In the genomic region with DNA sequence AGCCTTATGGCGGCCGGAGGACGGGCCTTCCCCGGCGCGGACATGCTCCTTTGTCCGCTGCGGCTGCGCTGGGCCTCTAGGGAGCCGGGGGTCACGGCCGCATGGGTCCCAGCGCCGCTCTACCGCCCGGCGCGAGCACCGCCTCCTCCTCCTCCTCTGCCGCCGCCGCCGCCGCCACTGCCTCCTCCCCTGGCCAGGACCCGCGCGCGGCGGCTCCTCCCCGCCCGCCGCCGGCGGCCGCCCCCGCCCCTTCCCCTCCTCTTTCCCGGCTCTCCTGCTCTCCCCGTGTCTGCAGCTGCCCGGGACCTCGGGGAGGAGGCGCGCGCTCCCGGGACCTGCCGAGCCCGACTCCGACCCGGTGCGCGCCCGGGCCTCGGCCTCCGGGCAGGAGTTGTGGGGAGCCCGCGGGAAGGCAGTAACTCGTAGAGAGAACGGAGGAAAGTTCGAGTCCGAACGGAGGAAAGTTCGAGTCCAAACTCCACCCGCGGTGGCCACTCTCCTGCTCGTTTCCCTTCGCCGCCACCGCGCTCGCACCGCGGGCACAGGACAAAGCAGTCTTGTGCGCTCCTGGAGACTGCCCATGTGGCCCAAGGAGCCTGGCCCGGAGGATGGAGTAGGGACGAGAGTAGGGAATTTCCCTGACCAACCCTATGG, we compare ENCODE assay signal across 1 cellular context.
TF ChIP-seq lines count a peak whose summit lies in the region.

A gene with protein sequence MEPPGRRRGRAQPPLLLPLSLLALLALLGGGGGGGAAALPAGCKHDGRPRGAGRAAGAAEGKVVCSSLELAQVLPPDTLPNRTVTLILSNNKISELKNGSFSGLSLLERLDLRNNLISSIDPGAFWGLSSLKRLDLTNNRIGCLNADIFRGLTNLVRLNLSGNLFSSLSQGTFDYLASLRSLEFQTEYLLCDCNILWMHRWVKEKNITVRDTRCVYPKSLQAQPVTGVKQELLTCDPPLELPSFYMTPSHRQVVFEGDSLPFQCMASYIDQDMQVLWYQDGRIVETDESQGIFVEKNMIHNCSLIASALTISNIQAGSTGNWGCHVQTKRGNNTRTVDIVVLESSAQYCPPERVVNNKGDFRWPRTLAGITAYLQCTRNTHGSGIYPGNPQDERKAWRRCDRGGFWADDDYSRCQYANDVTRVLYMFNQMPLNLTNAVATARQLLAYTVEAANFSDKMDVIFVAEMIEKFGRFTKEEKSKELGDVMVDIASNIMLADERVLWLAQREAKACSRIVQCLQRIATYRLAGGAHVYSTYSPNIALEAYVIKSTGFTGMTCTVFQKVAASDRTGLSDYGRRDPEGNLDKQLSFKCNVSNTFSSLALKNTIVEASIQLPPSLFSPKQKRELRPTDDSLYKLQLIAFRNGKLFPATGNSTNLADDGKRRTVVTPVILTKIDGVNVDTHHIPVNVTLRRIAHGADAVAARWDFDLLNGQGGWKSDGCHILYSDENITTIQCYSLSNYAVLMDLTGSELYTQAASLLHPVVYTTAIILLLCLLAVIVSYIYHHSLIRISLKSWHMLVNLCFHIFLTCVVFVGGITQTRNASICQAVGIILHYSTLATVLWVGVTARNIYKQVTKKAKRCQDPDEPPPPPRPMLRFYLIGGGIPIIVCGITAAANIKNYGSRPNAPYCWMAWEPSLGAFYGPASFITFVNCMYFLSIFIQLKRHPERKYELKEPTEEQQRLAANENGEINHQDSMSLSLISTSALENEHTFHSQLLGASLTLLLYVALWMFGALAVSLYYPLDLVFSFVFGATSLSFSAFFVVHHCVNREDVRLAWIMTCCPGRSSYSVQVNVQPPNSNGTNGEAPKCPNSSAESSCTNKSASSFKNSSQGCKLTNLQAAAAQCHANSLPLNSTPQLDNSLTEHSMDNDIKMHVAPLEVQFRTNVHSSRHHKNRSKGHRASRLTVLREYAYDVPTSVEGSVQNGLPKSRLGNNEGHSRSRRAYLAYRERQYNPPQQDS (N-terminal part only) (minus strand): TSS at position 179 of the 654 bp plus-strand sequence. CDS start 282 bp downstream, outside the sequence.

TF ChIP-seq in HepG2, 621 proteins besides CTCF, POLR2A, EP300 and RAD21 (continued from another document and continues in another):
- TF ChIP-seq, protein P1, sequence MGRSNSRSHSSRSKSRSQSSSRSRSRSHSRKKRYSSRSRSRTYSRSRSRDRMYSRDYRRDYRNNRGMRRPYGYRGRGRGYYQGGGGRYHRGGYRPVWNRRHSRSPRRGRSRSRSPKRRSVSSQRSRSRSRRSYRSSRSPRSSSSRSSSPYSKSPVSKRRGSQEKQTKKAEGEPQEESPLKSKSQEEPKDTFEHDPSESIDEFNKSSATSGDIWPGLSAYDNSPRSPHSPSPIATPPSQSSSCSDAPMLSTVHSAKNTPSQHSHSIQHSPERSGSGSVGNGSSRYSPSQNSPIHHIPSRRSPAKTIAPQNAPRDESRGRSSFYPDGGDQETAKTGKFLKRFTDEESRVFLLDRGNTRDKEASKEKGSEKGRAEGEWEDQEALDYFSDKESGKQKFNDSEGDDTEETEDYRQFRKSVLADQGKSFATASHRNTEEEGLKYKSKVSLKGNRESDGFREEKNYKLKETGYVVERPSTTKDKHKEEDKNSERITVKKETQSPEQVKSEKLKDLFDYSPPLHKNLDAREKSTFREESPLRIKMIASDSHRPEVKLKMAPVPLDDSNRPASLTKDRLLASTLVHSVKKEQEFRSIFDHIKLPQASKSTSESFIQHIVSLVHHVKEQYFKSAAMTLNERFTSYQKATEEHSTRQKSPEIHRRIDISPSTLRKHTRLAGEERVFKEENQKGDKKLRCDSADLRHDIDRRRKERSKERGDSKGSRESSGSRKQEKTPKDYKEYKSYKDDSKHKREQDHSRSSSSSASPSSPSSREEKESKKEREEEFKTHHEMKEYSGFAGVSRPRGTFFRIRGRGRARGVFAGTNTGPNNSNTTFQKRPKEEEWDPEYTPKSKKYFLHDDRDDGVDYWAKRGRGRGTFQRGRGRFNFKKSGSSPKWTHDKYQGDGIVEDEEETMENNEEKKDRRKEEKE (IDR thresholded peaks at IDR 0.05), result no peak
- TF ChIP-seq ZFAT (CRISPR knock-in tag; conservative IDR thresholded peaks at IDR 0.05), result no peak
- no peak for TF ChIP-seq ZNF7 (CRISPR knock-in tag; IDR thresholded peaks at IDR 0.05)
- no peak for TF ChIP-seq BCL6 (CRISPR knock-in tag; IDR thresholded peaks at IDR 0.05)
- no peak for TF ChIP-seq ZNF768 (CRISPR knock-in tag; IDR thresholded peaks at IDR 0.05)
- no peak for TF ChIP-seq KLF9 (CRISPR knock-in tag; IDR thresholded peaks at IDR 0.05; ENCODE audit: low read depth)
- TF ChIP-seq NR3C1 (CRISPR knock-in tag; IDR thresholded peaks at IDR 0.05), result no peak
- TF ChIP-seq, protein P2, sequence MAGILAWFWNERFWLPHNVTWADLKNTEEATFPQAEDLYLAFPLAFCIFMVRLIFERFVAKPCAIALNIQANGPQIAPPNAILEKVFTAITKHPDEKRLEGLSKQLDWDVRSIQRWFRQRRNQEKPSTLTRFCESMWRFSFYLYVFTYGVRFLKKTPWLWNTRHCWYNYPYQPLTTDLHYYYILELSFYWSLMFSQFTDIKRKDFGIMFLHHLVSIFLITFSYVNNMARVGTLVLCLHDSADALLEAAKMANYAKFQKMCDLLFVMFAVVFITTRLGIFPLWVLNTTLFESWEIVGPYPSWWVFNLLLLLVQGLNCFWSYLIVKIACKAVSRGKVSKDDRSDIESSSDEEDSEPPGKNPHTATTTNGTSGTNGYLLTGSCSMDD (CRISPR knock-in tag; IDR thresholded peaks at IDR 0.05), result no peak
- TF ChIP-seq ISX (CRISPR knock-in tag; conservative IDR thresholded peaks at IDR 0.05), result no peak
- no peak for TF ChIP-seq POGZ (CRISPR knock-in tag; IDR thresholded peaks at IDR 0.05)
- TF ChIP-seq, protein P3, sequence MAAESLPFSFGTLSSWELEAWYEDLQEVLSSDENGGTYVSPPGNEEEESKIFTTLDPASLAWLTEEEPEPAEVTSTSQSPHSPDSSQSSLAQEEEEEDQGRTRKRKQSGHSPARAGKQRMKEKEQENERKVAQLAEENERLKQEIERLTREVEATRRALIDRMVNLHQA (CRISPR knock-in tag; IDR thresholded peaks at IDR 0.05), result no peak
- TF ChIP-seq, protein P4, sequence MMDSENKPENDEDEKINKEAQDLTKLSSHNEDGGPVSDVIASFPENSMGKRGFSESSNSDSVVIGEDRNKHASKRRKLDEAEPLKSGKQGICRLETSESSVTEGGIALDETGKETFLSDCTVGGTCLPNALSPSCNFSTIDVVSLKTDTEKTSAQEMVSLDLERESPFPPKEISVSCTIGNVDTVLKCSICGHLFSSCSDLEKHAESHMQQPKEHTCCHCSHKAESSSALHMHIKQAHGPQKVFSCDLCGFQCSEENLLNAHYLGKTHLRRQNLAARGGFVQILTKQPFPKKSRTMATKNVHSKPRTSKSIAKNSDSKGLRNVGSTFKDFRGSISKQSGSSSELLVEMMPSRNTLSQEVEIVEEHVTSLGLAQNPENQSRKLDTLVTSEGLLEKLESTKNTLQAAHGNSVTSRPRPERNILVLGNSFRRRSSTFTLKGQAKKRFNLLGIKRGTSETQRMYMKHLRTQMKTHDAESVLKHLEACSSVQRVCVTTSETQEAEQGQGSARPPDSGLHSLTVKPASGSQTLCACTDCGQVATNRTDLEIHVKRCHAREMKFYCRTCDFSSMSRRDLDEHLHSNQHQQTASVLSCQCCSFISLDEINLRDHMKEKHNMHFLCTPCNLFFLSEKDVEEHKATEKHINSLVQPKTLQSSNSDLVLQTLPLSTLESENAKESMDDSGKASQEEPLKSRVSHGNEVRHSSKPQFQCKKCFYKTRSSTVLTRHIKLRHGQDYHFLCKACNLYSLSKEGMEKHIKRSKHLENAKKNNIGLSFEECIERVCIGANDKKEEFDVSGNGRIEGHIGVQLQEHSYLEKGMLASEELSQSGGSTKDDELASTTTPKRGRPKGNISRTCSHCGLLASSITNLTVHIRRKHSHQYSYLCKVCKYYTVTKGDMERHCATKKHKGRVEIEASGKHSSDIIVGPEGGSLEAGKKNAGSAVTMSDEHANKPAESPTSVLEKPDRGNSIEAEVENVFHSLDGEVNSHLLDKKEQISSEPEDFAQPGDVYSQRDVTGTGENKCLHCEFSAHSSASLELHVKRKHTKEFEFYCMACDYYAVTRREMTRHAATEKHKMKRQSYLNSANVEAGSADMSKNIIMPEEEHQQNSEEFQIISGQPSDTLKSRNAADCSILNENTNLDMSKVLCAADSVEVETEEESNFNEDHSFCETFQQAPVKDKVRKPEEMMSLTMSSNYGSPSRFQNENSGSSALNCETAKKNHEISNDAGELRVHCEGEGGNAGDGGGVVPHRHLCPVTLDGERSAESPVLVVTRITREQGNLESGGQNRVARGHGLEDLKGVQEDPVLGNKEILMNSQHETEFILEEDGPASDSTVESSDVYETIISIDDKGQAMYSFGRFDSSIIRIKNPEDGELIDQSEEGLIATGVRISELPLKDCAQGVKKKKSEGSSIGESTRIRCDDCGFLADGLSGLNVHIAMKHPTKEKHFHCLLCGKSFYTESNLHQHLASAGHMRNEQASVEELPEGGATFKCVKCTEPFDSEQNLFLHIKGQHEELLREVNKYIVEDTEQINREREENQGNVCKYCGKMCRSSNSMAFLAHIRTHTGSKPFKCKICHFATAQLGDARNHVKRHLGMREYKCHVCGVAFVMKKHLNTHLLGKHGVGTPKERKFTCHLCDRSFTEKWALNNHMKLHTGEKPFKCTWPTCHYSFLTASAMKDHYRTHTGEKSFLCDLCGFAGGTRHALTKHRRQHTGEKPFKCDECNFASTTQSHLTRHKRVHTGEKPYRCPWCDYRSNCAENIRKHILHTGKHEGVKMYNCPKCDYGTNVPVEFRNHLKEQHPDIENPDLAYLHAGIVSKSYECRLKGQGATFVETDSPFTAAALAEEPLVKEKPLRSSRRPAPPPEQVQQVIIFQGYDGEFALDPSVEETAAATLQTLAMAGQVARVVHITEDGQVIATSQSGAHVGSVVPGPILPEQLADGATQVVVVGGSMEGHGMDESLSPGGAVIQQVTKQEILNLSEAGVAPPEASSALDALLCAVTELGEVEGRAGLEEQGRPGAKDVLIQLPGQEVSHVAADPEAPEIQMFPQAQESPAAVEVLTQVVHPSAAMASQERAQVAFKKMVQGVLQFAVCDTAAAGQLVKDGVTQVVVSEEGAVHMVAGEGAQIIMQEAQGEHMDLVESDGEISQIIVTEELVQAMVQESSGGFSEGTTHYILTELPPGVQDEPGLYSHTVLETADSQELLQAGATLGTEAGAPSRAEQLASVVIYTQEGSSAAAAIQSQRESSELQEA (CRISPR knock-in tag; IDR thresholded peaks at IDR 0.05; ENCODE audit: not compliant biosample characterization), result no peak
- TF ChIP-seq ZKSCAN5 (CRISPR knock-in tag; IDR thresholded peaks at IDR 0.05), result no peak
- no peak for TF ChIP-seq CREB1 (IDR thresholded peaks at IDR 0.05)
- no peak for TF ChIP-seq CREB1 (CRISPR knock-in tag; IDR thresholded peaks at IDR 0.05)
- no peak for TF ChIP-seq ZNF552 (CRISPR knock-in tag; IDR thresholded peaks at IDR 0.05; ENCODE audit: borderline replicate concordance)
- TF ChIP-seq ZNF850 (CRISPR knock-in tag; conservative IDR thresholded peaks at IDR 0.05), result no peak
- TF ChIP-seq HHEX (CRISPR knock-in tag; IDR thresholded peaks at IDR 0.05), result no peak
- no peak for TF ChIP-seq ELF4 (CRISPR knock-in tag; IDR thresholded peaks at IDR 0.05; ENCODE audit: borderline replicate concordance)
- no peak for TF ChIP-seq ZNF775 (CRISPR knock-in tag; IDR thresholded peaks at IDR 0.05; ENCODE audit: borderline replicate concordance)
- no peak; the same call in 1 of the 2 replicates for TF ChIP-seq ZNF558 (CRISPR knock-in tag; IDR thresholded peaks at IDR 0.05; ENCODE audit: borderline replicate concordance)
- TF ChIP-seq NCOA1 (CRISPR knock-in tag; IDR thresholded peaks at IDR 0.05), result no peak
- TF ChIP-seq ZFP90 (CRISPR knock-in tag; IDR thresholded peaks at IDR 0.05; ENCODE audit: borderline replicate concordance), result no peak
- no peak for TF ChIP-seq ZNF292 (CRISPR knock-in tag; IDR thresholded peaks at IDR 0.05; ENCODE audit: borderline replicate concordance, low read depth)
- 0 out of 2 replicates have a peak, but pooled peaks have one; percentile 49 for TF ChIP-seq ZNF598 (CRISPR knock-in tag; IDR thresholded peaks at IDR 0.05; ENCODE audit: borderline replicate concordance)
- no peak for TF ChIP-seq CHD2 (IDR thresholded peaks at IDR 0.05; ENCODE audit: low read depth, low read length)
- no peak for TF ChIP-seq FOXM1 (CRISPR knock-in tag; IDR thresholded peaks at IDR 0.05)
- TF ChIP-seq TMF1 (CRISPR knock-in tag; IDR thresholded peaks at IDR 0.05; ENCODE audit: low read depth), result no peak
- TF ChIP-seq HNRNPUL1 (IDR thresholded peaks at IDR 0.05; ENCODE audit: low read depth, low read length), result no peak
- TF ChIP-seq CCAR2 (optimal IDR thresholded peaks at IDR 0.05; ENCODE audit: low read depth, low read length), result no peak
- no peak for TF ChIP-seq HDAC2 (CRISPR knock-in tag; IDR thresholded peaks at IDR 0.05)
- TF ChIP-seq MXD4 (CRISPR knock-in tag; IDR thresholded peaks at IDR 0.05), result no peak
- TF ChIP-seq MAFF (IDR thresholded peaks at IDR 0.05; ENCODE audit: low read depth, low read length), result no peak
- TF ChIP-seq, protein P5, sequence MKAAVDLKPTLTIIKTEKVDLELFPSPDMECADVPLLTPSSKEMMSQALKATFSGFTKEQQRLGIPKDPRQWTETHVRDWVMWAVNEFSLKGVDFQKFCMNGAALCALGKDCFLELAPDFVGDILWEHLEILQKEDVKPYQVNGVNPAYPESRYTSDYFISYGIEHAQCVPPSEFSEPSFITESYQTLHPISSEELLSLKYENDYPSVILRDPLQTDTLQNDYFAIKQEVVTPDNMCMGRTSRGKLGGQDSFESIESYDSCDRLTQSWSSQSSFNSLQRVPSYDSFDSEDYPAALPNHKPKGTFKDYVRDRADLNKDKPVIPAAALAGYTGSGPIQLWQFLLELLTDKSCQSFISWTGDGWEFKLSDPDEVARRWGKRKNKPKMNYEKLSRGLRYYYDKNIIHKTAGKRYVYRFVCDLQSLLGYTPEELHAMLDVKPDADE (CRISPR knock-in tag; IDR thresholded peaks at IDR 0.05), result no peak
- no peak for TF ChIP-seq ZSCAN9 (CRISPR knock-in tag; IDR thresholded peaks at IDR 0.05; ENCODE audit: borderline replicate concordance)
- no peak for TF ChIP-seq RARG (CRISPR knock-in tag; IDR thresholded peaks at IDR 0.05; ENCODE audit: low read depth)
- TF ChIP-seq RBM39 (IDR thresholded peaks at IDR 0.05; ENCODE audit: low read depth, low read length, poor library complexity, severe bottlenecking), result peak; percentile 27
- TF ChIP-seq, protein P6, sequence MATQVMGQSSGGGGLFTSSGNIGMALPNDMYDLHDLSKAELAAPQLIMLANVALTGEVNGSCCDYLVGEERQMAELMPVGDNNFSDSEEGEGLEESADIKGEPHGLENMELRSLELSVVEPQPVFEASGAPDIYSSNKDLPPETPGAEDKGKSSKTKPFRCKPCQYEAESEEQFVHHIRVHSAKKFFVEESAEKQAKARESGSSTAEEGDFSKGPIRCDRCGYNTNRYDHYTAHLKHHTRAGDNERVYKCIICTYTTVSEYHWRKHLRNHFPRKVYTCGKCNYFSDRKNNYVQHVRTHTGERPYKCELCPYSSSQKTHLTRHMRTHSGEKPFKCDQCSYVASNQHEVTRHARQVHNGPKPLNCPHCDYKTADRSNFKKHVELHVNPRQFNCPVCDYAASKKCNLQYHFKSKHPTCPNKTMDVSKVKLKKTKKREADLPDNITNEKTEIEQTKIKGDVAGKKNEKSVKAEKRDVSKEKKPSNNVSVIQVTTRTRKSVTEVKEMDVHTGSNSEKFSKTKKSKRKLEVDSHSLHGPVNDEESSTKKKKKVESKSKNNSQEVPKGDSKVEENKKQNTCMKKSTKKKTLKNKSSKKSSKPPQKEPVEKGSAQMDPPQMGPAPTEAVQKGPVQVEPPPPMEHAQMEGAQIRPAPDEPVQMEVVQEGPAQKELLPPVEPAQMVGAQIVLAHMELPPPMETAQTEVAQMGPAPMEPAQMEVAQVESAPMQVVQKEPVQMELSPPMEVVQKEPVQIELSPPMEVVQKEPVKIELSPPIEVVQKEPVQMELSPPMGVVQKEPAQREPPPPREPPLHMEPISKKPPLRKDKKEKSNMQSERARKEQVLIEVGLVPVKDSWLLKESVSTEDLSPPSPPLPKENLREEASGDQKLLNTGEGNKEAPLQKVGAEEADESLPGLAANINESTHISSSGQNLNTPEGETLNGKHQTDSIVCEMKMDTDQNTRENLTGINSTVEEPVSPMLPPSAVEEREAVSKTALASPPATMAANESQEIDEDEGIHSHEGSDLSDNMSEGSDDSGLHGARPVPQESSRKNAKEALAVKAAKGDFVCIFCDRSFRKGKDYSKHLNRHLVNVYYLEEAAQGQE (IDR thresholded peaks at IDR 0.05; ENCODE audit: borderline replicate concordance in 1 of 2, low read depth in 1 of 2, low read length in 2 of 2), result no peak; a peak in 1 of 4 replicates
